In genomic region chr1:206204871-206205270, GRCh38 we compare ENCODE assay signal across 8 cellular contexts. TPM values are rescaled to one million over a fixed set of nuclear protein-coding genes. Genes with fewer than 3 reads are reported as not detected.
DNase-seq lines count a peak whose midpoint lies in the region; ATAC-seq and TF ChIP-seq lines count a peak whose summit lies in the region.
"Not testable (repeated sequence)": the region's sequence is repeated elsewhere in the genome, so short reads cannot be mapped to it uniquely, and the experiment has no call there.

No MANE protein-coding gene starts in this region.

- not testable (repeated sequence) for H3K27me3 ChIP-seq in CD4-positive, CD25-positive, alpha-beta regulatory T cell (ENCODE audit: control insufficient read depth, insufficient read depth, low read length); HUES6 (ENCODE audit: control insufficient read depth, insufficient read depth, low read length); SK-N-SH (ENCODE audit: insufficient read depth); endodermal cell (ENCODE audit: control insufficient read depth, insufficient read depth, low read length, poor library complexity, severe bottlenecking); neural progenitor cell

- TF ChIP-seq RAD21 in SK-N-SH (IDR thresholded peaks at IDR 0.05; ENCODE audit: low read length) = not testable (repeated sequence)

- not testable (repeated sequence) for H4K20me1 ChIP-seq in SK-N-SH (ENCODE audit: insufficient read depth); neural progenitor cell (ENCODE audit: low read depth)

- POLR2A ChIA-PET in SK-N-SH (lab: Yijun Ruan, JAX) = not testable (repeated sequence)

- 0% methylated on average over 3 of the region's 25 CpGs for WGBS in SK-N-SH (ENCODE audit: low lambda C conversion rate)
- 0% methylated on average over 7 of the region's 25 CpGs; no CpG with 5 or more reads in 1 of the 2 experiments for WGBS in endodermal cell (ENCODE audit: insufficient coverage in 1 of 2, insufficient read length in 1 of 2), 2 experiments

- not testable (repeated sequence) for H3K4me1 ChIP-seq in CD4-positive, CD25-positive, alpha-beta regulatory T cell (ENCODE audit: control insufficient read depth, insufficient read depth, low read length, poor library complexity, severe bottlenecking); HUES6 (ENCODE audit: control insufficient read depth, insufficient read depth, low read length); SK-N-SH (ENCODE audit: control insufficient read depth in 1 of 2, insufficient read depth in 2 of 2, low read depth in 1 of 2, low read length in 1 of 2); endodermal cell (ENCODE audit: control insufficient read depth, insufficient read depth, low read length); neural progenitor cell

- not testable (repeated sequence) for H3F3A ChIP-seq in SK-N-SH (replicated peaks; ENCODE audit: insufficient read depth); neural progenitor cell (ENCODE audit: low read depth)

- H3K4me3 ChIP-seq in CD4-positive, CD25-positive, alpha-beta regulatory T cell (ENCODE audit: low read depth, low read length); endodermal cell (ENCODE audit: low read length): not testable (repeated sequence)
- H3K4me3 ChIP-seq in HUES6 (ENCODE audit: low read depth, low read length) (peak overlapping the region; percentile 52), SK-N-SH (ENCODE audit: low read depth in 2 of 2, low read length in 1 of 2) (peak overlapping the region; percentile 48 to 51), iPS-18c (ENCODE audit: insufficient read depth, low read depth, low read length) (peak overlapping the region; percentile 34; the same call in 1 of the 2 replicates), neural progenitor cell (peak overlapping the region; percentile 58)

- H3K4me1 Mint-ChIP-seq in CD4-positive, CD25-positive, alpha-beta regulatory T cell; activated naive CD4-positive, alpha-beta T cell treated with anti-CD3 and anti-CD28 coated beads for 36 hours (ENCODE audit: low read depth); endodermal cell; neural progenitor cell: not testable (repeated sequence)

- H3K4me2 ChIP-seq in SK-N-SH = peak overlapping the region; percentile 72
- peak overlapping the region; percentile 74 for H3K4me2 ChIP-seq in neural progenitor cell

- not testable (repeated sequence) for H3K9me3 ChIP-seq in CD4-positive, CD25-positive, alpha-beta regulatory T cell (ENCODE audit: control insufficient read depth in 2 of 2, low read length in 2 of 2); HUES6 (ENCODE audit: control insufficient read depth, insufficient read depth, low read depth, low read length); SK-N-SH; endodermal cell (ENCODE audit: control insufficient read depth, low read length); iPS-18c (ENCODE audit: control insufficient read depth, insufficient read depth, low read length); neural progenitor cell (ENCODE audit: low read depth)

- not testable (repeated sequence) for H3K36me3 Mint-ChIP-seq in CD4-positive, CD25-positive, alpha-beta regulatory T cell; activated naive CD4-positive, alpha-beta T cell treated with anti-CD3 and anti-CD28 coated beads for 36 hours (ENCODE audit: low read depth); endodermal cell (ENCODE audit: low read depth); neural progenitor cell

- not testable (repeated sequence) for TF ChIP-seq EP300 in SK-N-SH (IDR thresholded peaks at IDR 0.05; ENCODE audit: borderline replicate concordance in 1 of 2, low read depth in 1 of 2, low read length in 1 of 2)

- not testable (repeated sequence) for H3K9me2 ChIP-seq in SK-N-SH

- H2AFZ ChIP-seq in SK-N-SH (ENCODE audit: low read depth); neural progenitor cell (replicated peaks): not testable (repeated sequence)

- not testable (repeated sequence) for TF ChIP-seq CTCF in SK-N-SH (IDR thresholded peaks at IDR 0.05); endodermal cell (conservative IDR thresholded peaks at IDR 0.05); neural progenitor cell (IDR thresholded peaks at IDR 0.05)

- peaks cover 13% of the 10 kb centered on the region; the same call in 1 of the 2 replicates for H3K79me2 ChIP-seq in SK-N-SH (ENCODE audit: insufficient read depth)
- H3K79me2 ChIP-seq in neural progenitor cell (ENCODE audit: low read depth) = not testable (repeated sequence)

- peak overlapping the region in 1 of 3 donors; percentile 48 for H3K27ac Mint-ChIP-seq in CD4-positive, CD25-positive, alpha-beta regulatory T cell
- not testable (repeated sequence) for H3K27ac Mint-ChIP-seq in activated naive CD4-positive, alpha-beta T cell treated with anti-CD3 and anti-CD28 coated beads for 36 hours; neural progenitor cell
- peak overlapping the region; percentile 74 for H3K27ac Mint-ChIP-seq in endodermal cell

- not testable (repeated sequence) for H3K9me3 Mint-ChIP-seq in CD4-positive, CD25-positive, alpha-beta regulatory T cell; activated naive CD4-positive, alpha-beta T cell treated with anti-CD3 and anti-CD28 coated beads for 36 hours; endodermal cell; neural progenitor cell

- ATAC-seq in CD4-positive, CD25-positive, alpha-beta regulatory T cell (ENCODE audit: low read depth in 2 of 2) = not testable (repeated sequence)

- H3K36me3 ChIP-seq in CD4-positive, CD25-positive, alpha-beta regulatory T cell (ENCODE audit: control insufficient read depth, insufficient read depth, low read length); HUES6 (ENCODE audit: control insufficient read depth, insufficient read depth, low read length); SK-N-SH (replicated peaks in 1 of 2; ENCODE audit: control insufficient read depth in 1 of 2, insufficient read depth in 2 of 2, low read length in 1 of 2); endodermal cell (ENCODE audit: control insufficient read depth, insufficient read depth, low read length); neural progenitor cell: not testable (repeated sequence)

- intact Hi-C loops in activated naive CD4-positive, alpha-beta T cell treated with anti-CD3 and anti-CD28 coated beads for 36 hours (cut with micrococcal nuclease) = not testable (repeated sequence)

- CTCF ChIA-PET in SK-N-SH (lab: Yijun Ruan, JAX); activated naive CD4-positive, alpha-beta T cell treated with anti-CD3 and anti-CD28 coated beads for 36 hours (lab: Charles Lee): not testable (repeated sequence)

- H3K27me3 Mint-ChIP-seq in CD4-positive, CD25-positive, alpha-beta regulatory T cell; activated naive CD4-positive, alpha-beta T cell treated with anti-CD3 and anti-CD28 coated beads for 36 hours (ENCODE audit: low read depth); endodermal cell (ENCODE audit: insufficient read depth); neural progenitor cell (ENCODE audit: insufficient read depth, low read depth): not testable (repeated sequence)

- peak in 1 of 3 donors; percentile 0 for DNase-seq in CD4-positive, CD25-positive, alpha-beta regulatory T cell
- not testable (repeated sequence) for DNase-seq in SK-N-SH; activated naive CD4-positive, alpha-beta T cell treated with anti-CD3 and anti-CD28 coated beads for 36 hours
- peak; percentile 46 for DNase-seq in endodermal cell
- peak; percentile 11 for DNase-seq in neural progenitor cell (ENCODE audit: low spot score)
- peak; percentile 8 for DNase-seq in stromal cell of bone marrow (ENCODE audit: low read depth)

- peak overlapping the region; percentile 33 for H3K9ac ChIP-seq in HUES6 (ENCODE audit: low read length)
- peak overlapping the region; percentile 63 for H3K9ac ChIP-seq in SK-N-SH
- H3K9ac ChIP-seq in endodermal cell (ENCODE audit: extremely low read depth, low read length, poor library complexity, severe bottlenecking); neural progenitor cell: not testable (repeated sequence)

- peak overlapping the region; percentile 77 to 94 (median 84) for H3K4me3 Mint-ChIP-seq in CD4-positive, CD25-positive, alpha-beta regulatory T cell
- peak overlapping the region; percentile 78 for H3K4me3 Mint-ChIP-seq in activated naive CD4-positive, alpha-beta T cell treated with anti-CD3 and anti-CD28 coated beads for 36 hours
- H3K4me3 Mint-ChIP-seq in endodermal cell (peak overlapping the region; percentile 67), neural progenitor cell (peak overlapping the region; percentile 92)

- not testable (repeated sequence) for H3K27ac ChIP-seq in CD4-positive, CD25-positive, alpha-beta regulatory T cell (ENCODE audit: insufficient read depth, low read length, poor library complexity, severe bottlenecking); HUES6 (ENCODE audit: low read depth, low read length); SK-N-SH (ENCODE audit: low read depth in 2 of 2, low read length in 1 of 2); endodermal cell (ENCODE audit: low read depth, low read length); neural progenitor cell

RNA-seq across cellular contexts. Expression of gene SRGAP2, which starts 1.5 kb away (rescaled TPM):
- total RNA-seq in CD4-positive, CD25-positive, alpha-beta regulatory T cell = 89.5 TPM
- polyA plus RNA-seq in CD4-positive, CD25-positive, alpha-beta regulatory T cell = 10 to 100 TPM in 3 of 4 donors, 1 to 10 TPM in 1; 9.2 to 17.8 (median 14.1) TPM
- 18.2 and 19.3 TPM in 2 replicates for polyA plus RNA-seq in SK-N-SH (2012; rRNA removed)
- 11.7 and 13.4 TPM in 2 replicates for polyA plus RNA-seq in SK-N-SH (2012; cell fraction: cytosol; rRNA removed)
- 88.1 and 90.9 TPM in 2 replicates for polyA plus RNA-seq in SK-N-SH (2012; cell fraction: nucleus; rRNA removed)
- total RNA-seq in activated naive CD4-positive, alpha-beta T cell treated with anti-CD3 and anti-CD28 coated beads for 36 hours = 10 to 100 TPM; 42.4 to 47.8 TPM
- total RNA-seq in endodermal cell (100 to 1,000 TPM; 112 to 131 TPM), neural progenitor cell (ENCODE audit: low replicate concordance) (88.4 and 89.9 TPM in 2 replicates)
- polyA plus RNA-seq in endodermal cell (2013, experiment 1 of 2) = 62.4 TPM
- polyA plus RNA-seq in endodermal cell (2013, experiment 2 of 2) = 63.8 TPM

RNA-seq across cellular contexts. Expression of gene FAM72A, which starts 2.2 kb away (rescaled TPM):
- total RNA-seq in CD4-positive, CD25-positive, alpha-beta regulatory T cell = 3.6 TPM
- 1 to 10 TPM in 3 of 4 donors, under 1 TPM in 1; 0.59 to 3.4 (median 1.7) TPM for polyA plus RNA-seq in CD4-positive, CD25-positive, alpha-beta regulatory T cell
- polyA plus RNA-seq in SK-N-SH (2012; rRNA removed) = 8.1 and 8.8 TPM in 2 replicates
- polyA plus RNA-seq in SK-N-SH (2012; cell fraction: cytosol; rRNA removed) = 8.9 and 9.2 TPM in 2 replicates
- 11.8 and 13.9 TPM in 2 replicates for polyA plus RNA-seq in SK-N-SH (2012; cell fraction: nucleus; rRNA removed)
- total RNA-seq in activated naive CD4-positive, alpha-beta T cell treated with anti-CD3 and anti-CD28 coated beads for 36 hours = 10 to 100 TPM; 55.1 to 56.0 TPM
- 10 to 100 TPM in 1 of 2 donors, 1 to 10 TPM in 1; 8.4 to 16.4 TPM for total RNA-seq in endodermal cell
- 17.5 TPM for polyA plus RNA-seq in endodermal cell (2013, experiment 1 of 2)
- 16.9 TPM for polyA plus RNA-seq in endodermal cell (2013, experiment 2 of 2)
- total RNA-seq in neural progenitor cell (ENCODE audit: low replicate concordance) = 24.6 and 36.2 TPM in 2 replicates
